ENCODE assay signal across 9 cellular contexts in the genomic region with DNA sequence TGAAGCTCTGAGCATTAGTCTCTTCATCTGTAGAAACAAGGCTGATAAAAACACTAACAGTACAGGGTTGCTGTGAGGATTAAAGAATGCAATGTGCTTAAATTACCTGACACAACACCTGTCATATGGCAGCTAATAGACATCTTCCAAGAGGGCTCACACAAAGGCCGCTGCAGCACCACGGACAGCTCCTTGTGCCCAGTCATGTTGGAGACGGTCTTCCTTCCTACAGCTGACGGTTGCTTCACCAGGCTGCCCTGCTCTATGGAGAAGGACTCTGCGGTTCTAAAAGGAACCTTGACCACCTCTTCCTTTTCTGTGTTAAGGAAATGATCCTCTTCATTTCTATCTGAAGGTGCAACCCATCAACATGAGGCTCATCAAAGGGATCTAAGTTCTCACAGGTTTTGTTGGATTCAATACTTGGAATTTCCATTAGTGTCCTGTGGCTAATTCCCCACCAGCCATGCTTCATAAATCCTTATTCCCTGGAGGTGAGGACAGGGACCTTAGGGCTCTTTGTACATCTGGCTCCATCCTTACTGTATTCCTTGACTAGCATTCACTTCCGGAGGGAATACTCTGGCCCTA.
A peak's percentile ranks its signal among the peaks of the same experiment; 100 is the strongest.
DNase-seq lines count a peak whose midpoint lies in the region; ATAC-seq lines count a peak whose summit lies in the region.
"Had no signal": no experiment of that assay in that cellular context is flagged by ENCODE, and none has a peak within 500 bp of the region (broad histone marks: within the 10 kb centered on the region; RNA-seq: fewer than 3 reads in every experiment).

No MANE protein-coding gene starts in this region.

- intact Hi-C loops in activated CD4-positive, alpha-beta T cell treated with anti-CD3 and anti-CD28 coated beads for 36 hours (cut with DNase I, micrococcal nuclease): no loop called here

- no peaks in the 10 kb centered on the region for H3K9me3 Mint-ChIP-seq in activated CD4-positive, alpha-beta T cell treated with anti-CD3 and anti-CD28 coated beads for 36 hours (ENCODE audit: low read depth)

- no peak overlapping the region for H3K27ac Mint-ChIP-seq in activated CD4-positive, alpha-beta T cell treated with anti-CD3 and anti-CD28 coated beads for 36 hours

- H3K4me1 Mint-ChIP-seq in activated CD4-positive, alpha-beta T cell treated with anti-CD3 and anti-CD28 coated beads for 36 hours: no peaks in the 10 kb centered on the region

- CTCF ChIA-PET in activated CD4-positive, alpha-beta T cell treated with anti-CD3 and anti-CD28 coated beads for 36 hours (lab: Charles Lee): interaction anchor here (0.7 kb wide), 1 partner anchor 249 kb away, joined by 3 read pairs; no protein-coding TSS in a partner anchor

- DNase-seq in SIG-M5 treated with dmso at 0.1 percent for 504 hours (lab: John Stamatoyannopoulos, UW; ENCODE audit: unreplicated experiment): peak; percentile 22
- no peak for DNase-seq in SIG-M5 (lab: John Stamatoyannopoulos, UW)
- DNase-seq in activated CD4-positive, alpha-beta T cell treated with anti-CD3 and anti-CD28 coated beads for 36 hours: peak; percentile 71
- DNase-seq in glomerular visceral epithelial cell (ENCODE audit: extremely low spot score): peak; percentile 15
- peak; percentile 33 to 36 for DNase-seq in stimulated activated CD4-positive, alpha-beta T cell treated with anti-CD3 and anti-CD28 coated beads, Interleukin-2, amount 100 ng/mL, for 48 hours
- no peak for DNase-seq in NCI-H510A (lab: John Stamatoyannopoulos, UW)
- no peak for DNase-seq in NCI-H446 treated with DMSO at 0.1 percent for 48 hours (lab: John Stamatoyannopoulos, UW)
- no peak for DNase-seq in DMS79 (lab: John Stamatoyannopoulos, UW)

- ATAC-seq in activated CD4-positive, alpha-beta T cell treated with anti-CD3 and anti-CD28 coated beads for 36 hours: no peak
- ATAC-seq: Panc1 had no signal

- H3K36me3 Mint-ChIP-seq in activated CD4-positive, alpha-beta T cell treated with anti-CD3 and anti-CD28 coated beads for 36 hours (ENCODE audit: low read depth): no peaks in the 10 kb centered on the region

- peaks cover 14% of the 10 kb centered on the region for H3K27me3 Mint-ChIP-seq in activated CD4-positive, alpha-beta T cell treated with anti-CD3 and anti-CD28 coated beads for 36 hours

- POLR2A ChIA-PET in activated CD4-positive, alpha-beta T cell treated with anti-CD3 and anti-CD28 coated beads for 36 hours (lab: Charles Lee): no interaction called here

- H3K4me3 Mint-ChIP-seq in activated CD4-positive, alpha-beta T cell treated with anti-CD3 and anti-CD28 coated beads for 36 hours: no peak overlapping the region

Comparison
In these comparisons a context has a peak if more than half of its experiments do, and no peak if none do; other contexts are left out.
1. DNase-seq: peak in SIG-M5 treated with dmso at 0.1 percent for 504 hours (single experiment), activated CD4-positive, alpha-beta T cell treated with anti-CD3 and anti-CD28 coated beads for 36 hours (single experiment), glomerular visceral epithelial cell (single experiment) and stimulated activated CD4-positive, alpha-beta T cell treated with anti-CD3 and anti-CD28 coated beads, Interleukin-2, amount 100 ng/mL, for 48 hours (2 of 2); none in SIG-M5 (single experiment), NCI-H510A (single experiment), NCI-H446 treated with DMSO at 0.1 percent for 48 hours (single experiment) and DMS79 (single experiment).